2 cellular contexts compared by ENCODE assay signal in the genomic region with DNA sequence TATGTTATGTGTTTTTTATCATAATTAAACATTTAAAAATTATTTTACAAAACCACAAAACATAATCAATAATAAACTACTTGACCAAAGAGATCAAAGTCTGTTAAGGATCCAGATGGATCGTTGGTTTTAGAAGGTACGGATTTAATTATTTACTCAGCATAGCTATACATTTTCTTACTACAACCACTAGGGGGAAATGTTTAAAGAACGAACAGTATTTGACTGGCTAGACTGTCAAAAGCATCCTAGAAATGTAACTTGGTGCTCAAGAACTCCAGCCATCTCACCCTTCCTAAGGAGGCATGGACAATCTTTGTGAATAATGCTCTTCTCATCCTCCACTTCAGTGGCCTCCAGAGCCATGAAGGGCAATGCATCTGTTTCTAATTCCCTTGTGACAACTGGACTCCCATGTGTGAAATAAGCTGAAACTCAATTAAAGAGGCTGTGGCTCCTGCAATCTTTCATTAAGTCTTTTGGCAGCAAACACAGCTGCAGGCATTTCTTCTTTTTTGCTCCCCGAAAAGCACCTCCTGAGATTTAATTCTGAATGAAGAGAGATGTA.
TF ChIP-seq lines count a peak whose summit lies in the region.

No MANE protein-coding gene starts in this region.

TF ChIP-seq in A549, 52 proteins besides CTCF, POLR2A, EP300 and RAD21 (continued from another document):
- TF ChIP-seq MAFK (IDR thresholded peaks at IDR 0.05; ENCODE audit: partially characterized antibody) = no peak
- TF ChIP-seq JUNB (IDR thresholded peaks at IDR 0.05) = no peak
- no peak for TF ChIP-seq RNF2 (IDR thresholded peaks at IDR 0.05; ENCODE audit: borderline replicate concordance, low read depth)
- TF ChIP-seq NR3C1 (IDR thresholded peaks at IDR 0.05) = no peak
- TF ChIP-seq RFX5 (IDR thresholded peaks at IDR 0.05) = no peak
- no peak for TF ChIP-seq MAZ (IDR thresholded peaks at IDR 0.05; ENCODE audit: borderline replicate concordance, low read depth, low read length)
- TF ChIP-seq ZSCAN20 (CRISPR knock-in tag; IDR thresholded peaks at IDR 0.05) = no peak
- TF ChIP-seq KDM5A (IDR thresholded peaks at IDR 0.05) = no peak
- TF ChIP-seq KDM1A (IDR thresholded peaks at IDR 0.05; ENCODE audit: low read depth) = no peak
- no peak for TF ChIP-seq FOSL2 (IDR thresholded peaks at IDR 0.05)
- no peak for TF ChIP-seq FOSL2 (CRISPR knock-in tag; IDR thresholded peaks at IDR 0.05)
- TF ChIP-seq, protein P1, sequence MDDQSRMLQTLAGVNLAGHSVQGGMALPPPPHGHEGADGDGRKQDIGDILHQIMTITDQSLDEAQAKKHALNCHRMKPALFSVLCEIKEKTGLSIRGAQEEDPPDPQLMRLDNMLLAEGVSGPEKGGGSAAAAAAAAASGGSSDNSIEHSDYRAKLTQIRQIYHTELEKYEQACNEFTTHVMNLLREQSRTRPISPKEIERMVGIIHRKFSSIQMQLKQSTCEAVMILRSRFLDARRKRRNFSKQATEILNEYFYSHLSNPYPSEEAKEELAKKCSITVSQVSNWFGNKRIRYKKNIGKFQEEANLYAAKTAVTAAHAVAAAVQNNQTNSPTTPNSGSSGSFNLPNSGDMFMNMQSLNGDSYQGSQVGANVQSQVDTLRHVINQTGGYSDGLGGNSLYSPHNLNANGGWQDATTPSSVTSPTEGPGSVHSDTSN (IDR thresholded peaks at IDR 0.05) = no peak
- TF ChIP-seq TFCP2L1 (CRISPR knock-in tag; IDR thresholded peaks at IDR 0.05) = no peak
- TF ChIP-seq, protein P2, sequence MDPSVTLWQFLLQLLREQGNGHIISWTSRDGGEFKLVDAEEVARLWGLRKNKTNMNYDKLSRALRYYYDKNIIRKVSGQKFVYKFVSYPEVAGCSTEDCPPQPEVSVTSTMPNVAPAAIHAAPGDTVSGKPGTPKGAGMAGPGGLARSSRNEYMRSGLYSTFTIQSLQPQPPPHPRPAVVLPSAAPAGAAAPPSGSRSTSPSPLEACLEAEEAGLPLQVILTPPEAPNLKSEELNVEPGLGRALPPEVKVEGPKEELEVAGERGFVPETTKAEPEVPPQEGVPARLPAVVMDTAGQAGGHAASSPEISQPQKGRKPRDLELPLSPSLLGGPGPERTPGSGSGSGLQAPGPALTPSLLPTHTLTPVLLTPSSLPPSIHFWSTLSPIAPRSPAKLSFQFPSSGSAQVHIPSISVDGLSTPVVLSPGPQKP (IDR thresholded peaks at IDR 0.05; ENCODE audit: low read depth, low read length) = no peak
- TF ChIP-seq, protein P3, sequence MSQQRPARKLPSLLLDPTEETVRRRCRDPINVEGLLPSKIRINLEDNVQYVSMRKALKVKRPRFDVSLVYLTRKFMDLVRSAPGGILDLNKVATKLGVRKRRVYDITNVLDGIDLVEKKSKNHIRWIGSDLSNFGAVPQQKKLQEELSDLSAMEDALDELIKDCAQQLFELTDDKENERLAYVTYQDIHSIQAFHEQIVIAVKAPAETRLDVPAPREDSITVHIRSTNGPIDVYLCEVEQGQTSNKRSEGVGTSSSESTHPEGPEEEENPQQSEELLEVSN (IDR thresholded peaks at IDR 0.05; ENCODE audit: borderline replicate concordance, low read depth) = no peak

TF ChIP-seq in H1, 55 proteins besides CTCF, POLR2A, EP300 and RAD21 (continued from another document):
- TF ChIP-seq, protein P4, sequence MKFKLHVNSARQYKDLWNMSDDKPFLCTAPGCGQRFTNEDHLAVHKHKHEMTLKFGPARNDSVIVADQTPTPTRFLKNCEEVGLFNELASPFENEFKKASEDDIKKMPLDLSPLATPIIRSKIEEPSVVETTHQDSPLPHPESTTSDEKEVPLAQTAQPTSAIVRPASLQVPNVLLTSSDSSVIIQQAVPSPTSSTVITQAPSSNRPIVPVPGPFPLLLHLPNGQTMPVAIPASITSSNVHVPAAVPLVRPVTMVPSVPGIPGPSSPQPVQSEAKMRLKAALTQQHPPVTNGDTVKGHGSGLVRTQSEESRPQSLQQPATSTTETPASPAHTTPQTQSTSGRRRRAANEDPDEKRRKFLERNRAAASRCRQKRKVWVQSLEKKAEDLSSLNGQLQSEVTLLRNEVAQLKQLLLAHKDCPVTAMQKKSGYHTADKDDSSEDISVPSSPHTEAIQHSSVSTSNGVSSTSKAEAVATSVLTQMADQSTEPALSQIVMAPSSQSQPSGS (IDR thresholded peaks at IDR 0.05; ENCODE audit: low read length) = no peak
- TF ChIP-seq ASH2L (IDR thresholded peaks at IDR 0.05; ENCODE audit: low read length) (no peak), CREB1 (IDR thresholded peaks at IDR 0.05) (no peak), HDAC2 (IDR thresholded peaks at IDR 0.05; ENCODE audit: borderline replicate concordance in 1 of 2, low read depth in 2 of 2, low read length in 2 of 2) (no peak), SP2 (IDR thresholded peaks at IDR 0.05; ENCODE audit: low read length) (no peak), RNF2 (IDR thresholded peaks at IDR 0.05; ENCODE audit: borderline replicate concordance, low read depth, low read length, missing control alignments, poor library complexity, severe bottlenecking) (no peak), PHF8 (conservative IDR thresholded peaks at IDR 0.05; ENCODE audit: low read depth, low read length) (no peak)
- TF ChIP-seq, protein P3 (IDR thresholded peaks at IDR 0.05) = no peak
TF ChIP-seq in H1: peak in this region for 0.
